18 cellular contexts compared by ENCODE assay signal in genomic region chr5:146243217-146243616, GRCh38.
"Had no signal": no experiment of that assay in that cellular context is flagged by ENCODE, and none has a peak within 500 bp of the region (broad histone marks: within the 10 kb centered on the region; RNA-seq: fewer than 3 reads in every experiment).

No MANE protein-coding gene starts in this region.

- H3K4me1 ChIP-seq: colonic mucosa, foreskin keratinocyte, parathyroid adenoma, sigmoid colon, stomach had no signal

- H3K27me3 ChIP-seq: colonic mucosa, foreskin keratinocyte, sigmoid colon, stomach, tibial nerve had no signal

- H3K9ac ChIP-seq: parathyroid adenoma had no signal

- H3K4me3 ChIP-seq: colonic mucosa, left ventricle myocardium inferior, lung, sigmoid colon, skin epidermis, stomach, tibial nerve had no signal

- H3K36me3 ChIP-seq: colonic mucosa had no signal

- ATAC-seq: foreskin keratinocyte, left cardiac atrium had no signal

- H3K9me3 ChIP-seq: colonic mucosa, left ventricle myocardium inferior, sigmoid colon, stomach, tibial nerve had no signal

- DNase-seq: caudate nucleus; colonic mucosa; effector CD8-positive, alpha-beta T cell; foreskin keratinocyte; immature natural killer cell; left cardiac atrium; left ventricle myocardium inferior; mesendoderm; naive B cell; occipital lobe; sigmoid colon; stimulated activated CD4-positive, alpha-beta T cell treated with anti-CD3 and anti-CD28 coated beads, Interleukin-12 subunit alpha, Interleukin-12 subunit beta, amount 100 ng/mL, for 4 hours; stimulated activated naive CD4-positive, alpha-beta T cell; stomach had no signal
